In the genomic region with DNA sequence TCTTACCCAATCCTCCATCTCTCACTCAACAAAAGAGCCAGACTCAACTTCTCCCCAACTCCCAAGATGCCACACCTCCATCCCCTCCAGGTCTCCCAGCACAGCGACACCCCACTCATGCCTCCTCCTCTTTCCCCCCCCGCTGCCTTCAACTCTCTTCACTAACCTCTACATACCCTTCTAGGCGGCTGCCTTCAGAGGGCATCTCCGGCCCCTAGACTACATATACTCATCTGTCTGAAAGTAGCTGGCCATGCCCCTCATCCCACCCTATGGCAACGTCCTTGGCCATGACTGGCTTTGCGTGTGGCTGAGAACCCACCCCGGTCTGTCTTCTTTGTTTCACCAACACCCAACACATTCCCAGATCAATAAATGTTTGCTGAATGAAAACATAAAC, we compare ENCODE assay signal across 23 cellular contexts.
DNase-seq lines count a peak whose midpoint lies in the region; ATAC-seq and TF ChIP-seq lines count a peak whose summit lies in the region.
"Had no signal": no experiment of that assay in that cellular context is flagged by ENCODE, and none has a peak within 500 bp of the region (broad histone marks: within the 10 kb centered on the region; RNA-seq: fewer than 3 reads in every experiment).

No MANE protein-coding gene starts in this region.

- peak overlapping the region; percentile 11 for H2AK5ac ChIP-seq in trophoblast cell (ENCODE audit: low read length)

- no peak for ATAC-seq in activated CD4-positive, alpha-beta T cell treated with anti-CD3 and anti-CD28 coated beads for 36 hours
- no peak for ATAC-seq in GM21528 (IDR thresholded peaks at IDR 0.05; ENCODE audit: low FRiP score, unreplicated experiment)
- ATAC-seq: A549, GM12878, HCT116 had no signal

- H2BK120ac ChIP-seq in trophoblast cell (ENCODE audit: insufficient read depth, low read length, poor library complexity): peak overlapping the region; percentile 6

- no peak overlapping the region for H3K9ac ChIP-seq in trophoblast cell (ENCODE audit: low read length)
- H3K9ac ChIP-seq: BLaER1 had no signal

- CTCF ChIA-PET in activated CD4-positive, alpha-beta T cell treated with anti-CD3 and anti-CD28 coated beads for 36 hours (lab: Charles Lee): no interaction called here

- peaks cover 9% of the 10 kb centered on the region for H3K79me1 ChIP-seq in trophoblast cell (ENCODE audit: low read length)

- no peak overlapping the region for H3K4me3 Mint-ChIP-seq in activated CD4-positive, alpha-beta T cell treated with anti-CD3 and anti-CD28 coated beads, Interleukin-2, amount 10 ng/mL, durations not matched to agents 24 days and 14 days
- H3K4me3 Mint-ChIP-seq in activated CD4-positive, alpha-beta T cell treated with anti-CD3 and anti-CD28 coated beads for 36 hours: no peak overlapping the region
- H3K4me3 Mint-ChIP-seq: CD14-positive monocyte; CD4-positive, alpha-beta memory T cell; HFFc6 had no signal

- no peaks in the 10 kb centered on the region for H3K36me3 Mint-ChIP-seq in activated CD4-positive, alpha-beta T cell treated with anti-CD3 and anti-CD28 coated beads, Interleukin-2, amount 10 ng/mL, durations not matched to agents 24 days and 14 days (ENCODE audit: low read depth)
- H3K36me3 Mint-ChIP-seq in activated CD4-positive, alpha-beta T cell treated with anti-CD3 and anti-CD28 coated beads for 36 hours (ENCODE audit: low read depth): no peaks in the 10 kb centered on the region
- H3K36me3 Mint-ChIP-seq: CD14-positive monocyte had no signal

- intact Hi-C loops in activated CD4-positive, alpha-beta T cell treated with anti-CD3 and anti-CD28 coated beads, Interleukin-2, amount 10 ng/mL, durations not matched to agents 24 days and 14 days (cut with micrococcal nuclease): no loop called here
- intact Hi-C loops in activated CD4-positive, alpha-beta T cell treated with anti-CD3 and anti-CD28 coated beads for 36 hours (cut with DNase I, micrococcal nuclease): no loop called here
- intact Hi-C loops in thyroid gland (cut with DNase I): no loop called here

- peaks cover 13 to 31% of the 10 kb centered on the region in 2 experiments for H3K4me1 ChIP-seq in trophoblast cell (ENCODE audit: control insufficient read depth in 1 of 2, insufficient read depth in 2 of 2, low read length in 2 of 2)
- no peaks in the 10 kb centered on the region for H3K4me1 ChIP-seq in thyroid gland
- H3K4me1 ChIP-seq: A549, BLaER1 had no signal

- peaks cover 3% of the 10 kb centered on the region for H3K27me3 Mint-ChIP-seq in activated CD4-positive, alpha-beta T cell treated with anti-CD3 and anti-CD28 coated beads, Interleukin-2, amount 10 ng/mL, durations not matched to agents 24 days and 14 days
- H3K27me3 Mint-ChIP-seq in activated CD4-positive, alpha-beta T cell treated with anti-CD3 and anti-CD28 coated beads for 36 hours: peaks cover 2% of the 10 kb centered on the region

- H4K8ac ChIP-seq in trophoblast cell (ENCODE audit: low read depth, low read length): no peak overlapping the region

- H2BK12ac ChIP-seq in trophoblast cell (ENCODE audit: low read length): peak overlapping the region; percentile 55

- H3K23ac ChIP-seq in trophoblast cell (ENCODE audit: low read length): no peak overlapping the region

- no peak overlapping the region for H3K27ac Mint-ChIP-seq in activated CD4-positive, alpha-beta T cell treated with anti-CD3 and anti-CD28 coated beads, Interleukin-2, amount 10 ng/mL, durations not matched to agents 24 days and 14 days
- no peak overlapping the region for H3K27ac Mint-ChIP-seq in activated CD4-positive, alpha-beta T cell treated with anti-CD3 and anti-CD28 coated beads for 36 hours
- H3K27ac Mint-ChIP-seq: CD14-positive monocyte; CD4-positive, alpha-beta memory T cell; HFFc6 had no signal

- TF ChIP-seq CTCF in thyroid gland (IDR thresholded peaks at IDR 0.05): no peak

- H3K18ac ChIP-seq in trophoblast cell (ENCODE audit: low read length): no peak overlapping the region

- no peak overlapping the region for H3K4ac ChIP-seq in trophoblast cell (ENCODE audit: low read depth, low read length)

- H3K4me2 ChIP-seq in trophoblast cell (ENCODE audit: low read length): no peak overlapping the region
- H3K4me2 ChIP-seq: A549, BLaER1 had no signal

- H3K36me3 ChIP-seq in trophoblast cell (ENCODE audit: control insufficient read depth in 1 of 2, insufficient read depth in 2 of 2, low read length in 2 of 2) (peaks cover 0 to 2% of the 10 kb centered on the region in 2 experiments), thyroid gland (no peaks in the 10 kb centered on the region)
- H3K36me3 ChIP-seq: BLaER1 had no signal

- DNase-seq in activated CD4-positive, alpha-beta T cell treated with anti-CD3 and anti-CD28 coated beads, Interleukin-2, amount 10 ng/mL, durations not matched to agents 24 days and 14 days: peak; percentile 33
- no peak for DNase-seq in activated CD4-positive, alpha-beta T cell treated with anti-CD3 and anti-CD28 coated beads for 36 hours
- DNase-seq in mesenteric fat pad (ENCODE audit: low spot score) (peak; percentile 80), trophoblast cell (no peak), thyroid gland (no peak)
- no peak for DNase-seq in stimulated activated CD4-positive, alpha-beta T cell treated with anti-CD3 and anti-CD28 coated beads, Interleukin-2, amount 100 ng/mL, for 24 hours
- DNase-seq: AML-193; Calu3; CD4-positive, alpha-beta memory T cell; DMS53; DND-41; EL; GOT3; H7; HFFc6 had no signal

- peak overlapping the region; percentile 78 for H3K27ac ChIP-seq in trophoblast cell (ENCODE audit: low read depth, low read length)
- H3K27ac ChIP-seq in thyroid gland: no peak overlapping the region
- H3K27ac ChIP-seq: 22Rv1, A549, BLaER1, HL-60 had no signal

- no peaks in the 10 kb centered on the region for H3K9me3 Mint-ChIP-seq in activated CD4-positive, alpha-beta T cell treated with anti-CD3 and anti-CD28 coated beads, Interleukin-2, amount 10 ng/mL, durations not matched to agents 24 days and 14 days
- no peaks in the 10 kb centered on the region for H3K9me3 Mint-ChIP-seq in activated CD4-positive, alpha-beta T cell treated with anti-CD3 and anti-CD28 coated beads for 36 hours (ENCODE audit: low read depth)
- H3K9me3 Mint-ChIP-seq: CD14-positive monocyte; CD4-positive, alpha-beta memory T cell; HFFc6 had no signal

- no CpG with 5 or more reads among the region's 7 CpGs for WGBS in trophoblast cell (ENCODE audit: extremely low coverage, insufficient coverage, insufficient read length)
- WGBS in thyroid gland, 2 donors: 83 to 86% methylated on average over 7 of the region's 7 CpGs

- no peak overlapping the region for H4K91ac ChIP-seq in trophoblast cell (ENCODE audit: low read depth, low read length)

- no peaks in the 10 kb centered on the region for H3K79me2 ChIP-seq in trophoblast cell (ENCODE audit: control insufficient read depth, insufficient read depth, low read length, poor library complexity)

- TF ChIP-seq POLR2A in thyroid gland (IDR thresholded peaks at IDR 0.05): no peak

- no peaks in the 10 kb centered on the region for H3K4me1 Mint-ChIP-seq in activated CD4-positive, alpha-beta T cell treated with anti-CD3 and anti-CD28 coated beads, Interleukin-2, amount 10 ng/mL, durations not matched to agents 24 days and 14 days
- no peaks in the 10 kb centered on the region for H3K4me1 Mint-ChIP-seq in activated CD4-positive, alpha-beta T cell treated with anti-CD3 and anti-CD28 coated beads for 36 hours
- H3K4me1 Mint-ChIP-seq: CD14-positive monocyte had no signal

- H3K27me3 ChIP-seq in trophoblast cell (ENCODE audit: insufficient read depth, low read length): no peaks in the 10 kb centered on the region
- H3K27me3 ChIP-seq in thyroid gland: no peaks in the 10 kb centered on the region
- H3K27me3 ChIP-seq: BLaER1 had no signal

- H3K9me3 ChIP-seq in trophoblast cell (ENCODE audit: insufficient read depth, low read depth, low read length) (peaks cover 4% of the 10 kb centered on the region), thyroid gland (no peaks in the 10 kb centered on the region)
- H3K9me3 ChIP-seq: A549 had no signal

- H3K14ac ChIP-seq in trophoblast cell (ENCODE audit: low read length): no peak overlapping the region

- no peak overlapping the region for H4K12ac ChIP-seq in trophoblast cell (ENCODE audit: low read depth, low read length)

- no peak overlapping the region for H2AFZ ChIP-seq in trophoblast cell (ENCODE audit: insufficient read depth, low read length, poor library complexity)

- POLR2A ChIA-PET in activated CD4-positive, alpha-beta T cell treated with anti-CD3 and anti-CD28 coated beads for 36 hours (lab: Charles Lee): no interaction called here

- H2BK5ac ChIP-seq in trophoblast cell (ENCODE audit: low read depth, low read length, poor library complexity): no peak overlapping the region

- H3K4me3 ChIP-seq in trophoblast cell (ENCODE audit: low read depth, low read length) (no peak overlapping the region), thyroid gland (replicated peaks in 1 of 3) (no peak overlapping the region)
- H3K4me3 ChIP-seq: A549, BLaER1, GM12878 had no signal

Comparison
In these comparisons a context has a peak if more than half of its experiments do, and no peak if none do; other contexts are left out.
1. DNase-seq: peak in activated CD4-positive, alpha-beta T cell treated with anti-CD3 and anti-CD28 coated beads, Interleukin-2, amount 10 ng/mL, durations not matched to agents 24 days and 14 days (single experiment) and mesenteric fat pad (single experiment); none in activated CD4-positive, alpha-beta T cell treated with anti-CD3 and anti-CD28 coated beads for 36 hours (single experiment), trophoblast cell (0 of 2), stimulated activated CD4-positive, alpha-beta T cell treated with anti-CD3 and anti-CD28 coated beads, Interleukin-2, amount 100 ng/mL, for 24 hours (0 of 2) and thyroid gland (0 of 2).